Comparison of ENCODE assay signal across 17 cellular contexts in genomic region chr7:42991913-42992576, GRCh38.
"Had no signal": no experiment of that assay in that cellular context is flagged by ENCODE, and none has a peak within 500 bp of the region (broad histone marks: within the 10 kb centered on the region; RNA-seq: fewer than 3 reads in every experiment).

No MANE protein-coding gene starts in this region.

- H3K27ac ChIP-seq: ascending aorta, breast epithelium, heart left ventricle, neutrophil, thyroid gland had no signal

- DNase-seq: activated CD4-positive, alpha-beta T cell treated with anti-CD3 and anti-CD28 coated beads, Interleukin-2, amount 50 U/mL, for 4 hours; activated naive CD4-positive, alpha-beta T cell treated with anti-CD3 and anti-CD28 coated beads for 36 hours; activated T-cell treated with anti-CD3 and anti-CD28 coated beads for 4 hours; effector memory CD4-positive, alpha-beta T cell; foreskin melanocyte; heart left ventricle; islet precursor cell; naive B cell; stimulated activated CD4-positive, alpha-beta T cell treated with anti-CD3 and anti-CD28 coated beads, Interleukin-12 subunit alpha, Interleukin-12 subunit beta, amount 100 ng/mL, for 4 hours; stimulated activated naive B cell treated with anti-CD40 and anti-IgM and Interleukin-4, amounts not matched to agents 10 μg/mL and 1 μg/mL and 100 μg/mL, for 72 hours; thyroid gland had no signal

- H3K9me3 Mint-ChIP-seq: activated naive CD4-positive, alpha-beta T cell treated with anti-CD3 and anti-CD28 coated beads for 36 hours; activated T-helper 2 cell treated with anti-CD3 and anti-CD28 coated beads, Interferon-gamma antibody, Interleukin-2, Interleukin-4, amounts not matched to agents 10 μg/mL and 5 μg/mL and 100 μg/mL, durations not matched to agents 14 hours and 24 hours and 36 hours; dendritic cell treated with granulocyte-macrophage colony-stimulating factor and Interleukin-4, amounts not matched to agents 40 ng/mL and 50 ng/mL, for 4 days; naive B cell; stimulated activated naive B cell treated with anti-CD40 and anti-IgM and Interleukin-4, amounts not matched to agents 10 μg/mL and 1 μg/mL and 100 μg/mL, for 72 hours had no signal

- H3K27ac Mint-ChIP-seq: activated naive CD4-positive, alpha-beta T cell treated with anti-CD3 and anti-CD28 coated beads for 36 hours; activated T-helper 2 cell treated with anti-CD3 and anti-CD28 coated beads, Interferon-gamma antibody, Interleukin-2, Interleukin-4, amounts not matched to agents 10 μg/mL and 5 μg/mL and 100 μg/mL, durations not matched to agents 14 hours and 24 hours and 36 hours; dendritic cell treated with granulocyte-macrophage colony-stimulating factor and Interleukin-4, amounts not matched to agents 40 ng/mL and 50 ng/mL, for 4 days; naive B cell; stimulated activated naive B cell treated with anti-CD40 and anti-IgM and Interleukin-4, amounts not matched to agents 10 μg/mL and 1 μg/mL and 100 μg/mL, for 72 hours had no signal

- H3K27me3 ChIP-seq: ascending aorta, breast epithelium, thyroid gland had no signal

- H3K4me1 Mint-ChIP-seq: naive B cell; stimulated activated naive B cell treated with anti-CD40 and anti-IgM and Interleukin-4, amounts not matched to agents 10 μg/mL and 1 μg/mL and 100 μg/mL, for 72 hours had no signal

- ATAC-seq: heart left ventricle; stimulated activated naive B cell treated with anti-CD40 and anti-IgM and Interleukin-4, amounts not matched to agents 10 μg/mL and 1 μg/mL and 100 μg/mL, for 72 hours had no signal

- H3K36me3 Mint-ChIP-seq: naive B cell; stimulated activated naive B cell treated with anti-CD40 and anti-IgM and Interleukin-4, amounts not matched to agents 10 μg/mL and 1 μg/mL and 100 μg/mL, for 72 hours had no signal

- H3K4me1 ChIP-seq: ascending aorta, breast epithelium, heart left ventricle, thyroid gland had no signal

- H3K4me3 ChIP-seq: ascending aorta, breast epithelium, heart left ventricle, lung, thyroid gland had no signal

- H3K9me3 ChIP-seq: ascending aorta, breast epithelium, heart left ventricle, neutrophil, thyroid gland had no signal

- H3K4me3 Mint-ChIP-seq: activated naive CD4-positive, alpha-beta T cell treated with anti-CD3 and anti-CD28 coated beads for 36 hours; dendritic cell treated with granulocyte-macrophage colony-stimulating factor and Interleukin-4, amounts not matched to agents 40 ng/mL and 50 ng/mL, for 4 days; naive B cell; stimulated activated naive B cell treated with anti-CD40 and anti-IgM and Interleukin-4, amounts not matched to agents 10 μg/mL and 1 μg/mL and 100 μg/mL, for 72 hours had no signal

- H3K36me3 ChIP-seq: ascending aorta, breast epithelium, heart left ventricle, neutrophil, thyroid gland had no signal
